In genomic region chr21:29124645-29125044, GRCh38 we compare ENCODE assay signal across 16 cellular contexts.
"Had no signal": no experiment of that assay in that cellular context is flagged by ENCODE, and none has a peak within 500 bp of the region (broad histone marks: within the 10 kb centered on the region; RNA-seq: fewer than 3 reads in every experiment).

No MANE protein-coding gene starts in this region.

- H3K36me3 ChIP-seq: gastroesophageal sphincter, neural progenitor cell, upper lobe of right lung had no signal

- H3K27me3 ChIP-seq: gastroesophageal sphincter, neural progenitor cell, upper lobe of right lung had no signal

- DNase-seq: activated CD4-positive, alpha-beta T cell treated with anti-CD3 and anti-CD28 coated beads, Interleukin-2, amount 50 U/mL, for 4 hours; activated CD4-positive, CD25-positive, alpha-beta regulatory T cell treated with anti-CD3 and anti-CD28 coated beads, Interleukin-2, amount 50 U/mL, for 72 hours; activated CD8-positive, alpha-beta memory T cell treated with anti-CD3 and anti-CD28 coated beads, Interleukin-2, amount 10 ng/mL, durations not matched to agents 7 days and 5 days; activated gamma-delta T cell; activated T-cell treated with anti-CD3 and anti-CD28 coated beads, Interleukin-2, amount 50 U/mL, for 24 hours; anterior cingulate cortex; cerebellar nuclear complex; stimulated activated CD4-positive, alpha-beta T cell treated with anti-CD3 and anti-CD28 coated beads, Interleukin-2, amount 100 ng/mL, for 48 hours; upper lobe of right lung had no signal

- H3K27ac ChIP-seq: gastroesophageal sphincter, neural progenitor cell, parathyroid adenoma, upper lobe of right lung had no signal

- H3K9me3 Mint-ChIP-seq: activated T-cell treated with anti-CD3 and anti-CD28 coated beads, Interleukin-2, amount 50 U/mL, for 24 hours; dendritic cell treated with granulocyte-macrophage colony-stimulating factor and Interleukin-4, amounts not matched to agents 40 ng/mL and 50 ng/mL, for 4 days; neural progenitor cell had no signal

- H3K36me3 Mint-ChIP-seq: mesothelial cell of epicardium, neural progenitor cell had no signal

- H3K4me3 Mint-ChIP-seq: activated CD8-positive, alpha-beta memory T cell treated with anti-CD3 and anti-CD28 coated beads, Interleukin-2, amount 10 ng/mL, durations not matched to agents 7 days and 5 days; activated naive CD8-positive, alpha-beta T cell; activated T-cell treated with anti-CD3 and anti-CD28 coated beads, Interleukin-2, amount 50 U/mL, for 24 hours; dendritic cell treated with granulocyte-macrophage colony-stimulating factor and Interleukin-4, amounts not matched to agents 40 ng/mL and 50 ng/mL, for 4 days; mesothelial cell of epicardium; neural progenitor cell; stimulated activated naive CD8-positive, alpha-beta T cell treated with anti-CD3 and anti-CD28 coated beads, Interleukin-15, Interleukin-2, amounts not matched to agents 100 ng/mL and 50 ng/mL, for 24 hours had no signal

- H3K4me3 ChIP-seq: gastroesophageal sphincter, neural progenitor cell, upper lobe of right lung had no signal

- H2AFZ ChIP-seq: neural progenitor cell, parathyroid adenoma had no signal

- H3K4me1 Mint-ChIP-seq: mesothelial cell of epicardium, neural progenitor cell had no signal

- H3K27ac Mint-ChIP-seq: activated CD8-positive, alpha-beta memory T cell treated with anti-CD3 and anti-CD28 coated beads, Interleukin-2, amount 10 ng/mL, durations not matched to agents 7 days and 5 days; activated naive CD8-positive, alpha-beta T cell; activated T-cell treated with anti-CD3 and anti-CD28 coated beads, Interleukin-2, amount 50 U/mL, for 24 hours; dendritic cell treated with granulocyte-macrophage colony-stimulating factor and Interleukin-4, amounts not matched to agents 40 ng/mL and 50 ng/mL, for 4 days; mesothelial cell of epicardium; neural progenitor cell; stimulated activated naive CD8-positive, alpha-beta T cell treated with anti-CD3 and anti-CD28 coated beads, Interleukin-15, Interleukin-2, amounts not matched to agents 100 ng/mL and 50 ng/mL, for 24 hours had no signal

- H3K27me3 Mint-ChIP-seq: activated CD8-positive, alpha-beta memory T cell treated with anti-CD3 and anti-CD28 coated beads, Interleukin-2, amount 10 ng/mL, durations not matched to agents 7 days and 5 days; activated naive CD8-positive, alpha-beta T cell; activated T-cell treated with anti-CD3 and anti-CD28 coated beads, Interleukin-2, amount 50 U/mL, for 24 hours; dendritic cell treated with granulocyte-macrophage colony-stimulating factor and Interleukin-4, amounts not matched to agents 40 ng/mL and 50 ng/mL, for 4 days; stimulated activated naive CD8-positive, alpha-beta T cell treated with anti-CD3 and anti-CD28 coated beads, Interleukin-15, Interleukin-2, amounts not matched to agents 100 ng/mL and 50 ng/mL, for 24 hours had no signal

- ATAC-seq: gastroesophageal sphincter, upper lobe of right lung had no signal

- H3K79me2 ChIP-seq: parathyroid adenoma had no signal

- H3K4me2 ChIP-seq: neural progenitor cell had no signal

- H3K4me1 ChIP-seq: gastroesophageal sphincter, neural progenitor cell, parathyroid adenoma, upper lobe of right lung had no signal

- H3K9me3 ChIP-seq: gastroesophageal sphincter, upper lobe of right lung had no signal
